Comparison of ENCODE assay signal across 17 cellular contexts in genomic region chr2:238428866-238429265, GRCh38. TPM values are rescaled to one million over a fixed set of nuclear protein-coding genes. Genes with fewer than 3 reads are reported as not detected.
DNase-seq lines count a peak whose midpoint lies in the region; ATAC-seq and TF ChIP-seq lines count a peak whose summit lies in the region.
"Had no signal": no experiment of that assay in that cellular context is flagged by ENCODE, and none has a peak within 500 bp of the region (broad histone marks: within the 10 kb centered on the region; RNA-seq: fewer than 3 reads in every experiment).

No MANE protein-coding gene starts in this region.

- H3K4me1 ChIP-seq in foreskin keratinocyte = peaks cover 14% of the 10 kb centered on the region

- H3K4me3 ChIP-seq in fibroblast of the aortic adventitia (ENCODE audit: low read depth, low read length) = peak overlapping the region; percentile 94

- H3K27me3 Mint-ChIP-seq in stimulated activated naive CD8-positive, alpha-beta T cell treated with anti-CD3 and anti-CD28 coated beads, Interleukin-15, Interleukin-2, amounts not matched to agents 100 ng/mL and 50 ng/mL, for 24 hours = no peaks in the 10 kb centered on the region
- no peaks in the 10 kb centered on the region for H3K27me3 Mint-ChIP-seq in activated B cell treated with CpG ODN at 0.5 μM for 24 hours

- peaks cover 50% of the 10 kb centered on the region for H3K4me1 Mint-ChIP-seq in stimulated activated naive CD8-positive, alpha-beta T cell treated with anti-CD3 and anti-CD28 coated beads, Interleukin-15, Interleukin-2, amounts not matched to agents 100 ng/mL and 50 ng/mL, for 24 hours (ENCODE audit: low read depth)
- peaks cover 40% of the 10 kb centered on the region for H3K4me1 Mint-ChIP-seq in activated B cell treated with CpG ODN at 0.5 μM for 24 hours

- peaks cover 36% of the 10 kb centered on the region for H3K36me3 Mint-ChIP-seq in stimulated activated naive CD8-positive, alpha-beta T cell treated with anti-CD3 and anti-CD28 coated beads, Interleukin-15, Interleukin-2, amounts not matched to agents 100 ng/mL and 50 ng/mL, for 24 hours (ENCODE audit: low read depth)
- peaks cover 34% of the 10 kb centered on the region for H3K36me3 Mint-ChIP-seq in activated B cell treated with CpG ODN at 0.5 μM for 24 hours (ENCODE audit: low read depth)

- ATAC-seq in stimulated activated naive CD8-positive, alpha-beta T cell treated with anti-CD3 and anti-CD28 coated beads, Interleukin-15, Interleukin-2, amounts not matched to agents 100 U/mL and 50 U/mL, for 24 hours = no peak
- ATAC-seq in activated B cell treated with CpG ODN at 0.5 μM for 24 hours (ENCODE audit: low read depth) (no peak), foreskin keratinocyte (no peak), HG02623 (IDR thresholded peaks at IDR 0.05; ENCODE audit: unreplicated experiment) (no peak), HG03439 (IDR thresholded peaks at IDR 0.05; ENCODE audit: unreplicated experiment) (no peak)
- ATAC-seq: left lung had no signal

- H3K27ac Mint-ChIP-seq in stimulated activated naive CD8-positive, alpha-beta T cell treated with anti-CD3 and anti-CD28 coated beads, Interleukin-15, Interleukin-2, amounts not matched to agents 100 ng/mL and 50 ng/mL, for 24 hours = peak overlapping the region; percentile 75
- H3K27ac Mint-ChIP-seq in activated B cell treated with CpG ODN at 0.5 μM for 24 hours = no peak overlapping the region

- CTCF ChIA-PET in activated B cell treated with CpG ODN at 0.5 μM for 24 hours (lab: Charles Lee) = no interaction called here

- H3K27ac ChIP-seq in foreskin keratinocyte = no peak overlapping the region
- H3K27ac ChIP-seq: C4-2B, left lung had no signal

- no peaks in the 10 kb centered on the region for H3K27me3 ChIP-seq in foreskin keratinocyte
- H3K27me3 ChIP-seq: left lung had no signal

- POLR2A ChIA-PET in activated B cell treated with CpG ODN at 0.5 μM for 24 hours (lab: Charles Lee) = no interaction called here

- TF ChIP-seq CTCF in activated B cell treated with CpG ODN at 0.5 μM for 24 hours (IDR thresholded peaks at IDR 0.05) (no peak), fibroblast of the aortic adventitia (IDR thresholded peaks at IDR 0.05; ENCODE audit: insufficient read depth, low read length) (no peak), foreskin keratinocyte (conservative IDR thresholded peaks at IDR 0.05) (no peak)

- H3K4me3 Mint-ChIP-seq in stimulated activated naive CD8-positive, alpha-beta T cell treated with anti-CD3 and anti-CD28 coated beads, Interleukin-15, Interleukin-2, amounts not matched to agents 100 ng/mL and 50 ng/mL, for 24 hours = peak overlapping the region; percentile 93
- H3K4me3 Mint-ChIP-seq in activated B cell treated with CpG ODN at 0.5 μM for 24 hours = peak overlapping the region; percentile 24

- no peak for DNase-seq in stimulated activated naive CD8-positive, alpha-beta T cell treated with anti-CD3 and anti-CD28 coated beads, Interleukin-15, Interleukin-2, amounts not matched to agents 100 U/mL and 50 U/mL, for 24 hours
- DNase-seq in activated B cell treated with CpG ODN at 0.5 μM for 24 hours (no peak), fibroblast of the aortic adventitia (ENCODE audit: low read depth) (no peak), activated gamma-delta T cell (lab: John Stamatoyannopoulos, UW) (no peak), foreskin keratinocyte (no peak)
- DNase-seq: activated CD4-positive, CD25-positive, alpha-beta regulatory T cell; activated effector memory CD4-positive, alpha-beta T cell treated with anti-CD3 and anti-CD28 coated beads, Interleukin-2, amount 50 U/mL, for 16 hours; left lung; NCI-H1048; NCI-H446 treated with DMSO at 0.1 percent for 48 hours; nucleus accumbens; RPMI8226; stimulated activated CD8-positive, alpha-beta memory T cell treated with anti-CD3 and anti-CD28 coated beads, Interleukin-4, amount 100 ng/mL, for 48 hours had no signal

- intact Hi-C loops in activated B cell treated with CpG ODN at 0.5 μM for 24 hours (cut with micrococcal nuclease) = loop anchor here (10.0 kb wide), 2 partner anchors 464 to 1344 kb away; partner anchors contain the start of genes COPS8 and UBE2F

- H3K9me3 Mint-ChIP-seq in stimulated activated naive CD8-positive, alpha-beta T cell treated with anti-CD3 and anti-CD28 coated beads, Interleukin-15, Interleukin-2, amounts not matched to agents 100 ng/mL and 50 ng/mL, for 24 hours = no peaks in the 10 kb centered on the region
- no peaks in the 10 kb centered on the region for H3K9me3 Mint-ChIP-seq in activated B cell treated with CpG ODN at 0.5 μM for 24 hours

RNA-seq across cellular contexts. Expression of gene ASB1, which starts 2.1 kb away (rescaled TPM):
- 44.5 and 49.8 TPM in 2 replicates for total RNA-seq in activated B cell treated with CpG ODN at 0.5 μM for 24 hours
- total RNA-seq in fibroblast of the aortic adventitia (ENCODE audit: low replicate concordance) = 18.5 and 45.5 TPM in 2 replicates
- 28.9 and 34.3 TPM in 2 replicates for total RNA-seq in foreskin keratinocyte
- polyA plus RNA-seq in foreskin keratinocyte = 40.5 and 42.5 TPM in 2 replicates
